In genomic region chr6:148999921-149000589, GRCh38 we compare ENCODE assay signal across 9 cellular contexts.
DNase-seq lines count a peak whose midpoint lies in the region; ATAC-seq and FAIRE-seq lines count a peak whose summit lies in the region.
"Had no signal": no experiment of that assay in that cellular context is flagged by ENCODE, and none has a peak within 500 bp of the region (broad histone marks: within the 10 kb centered on the region; RNA-seq: fewer than 3 reads in every experiment).

No MANE protein-coding gene starts in this region.

- H3K27me3 Mint-ChIP-seq in activated T-cell treated with anti-CD3 and anti-CD28 coated beads, Interleukin-2, amount 50 U/mL, for 72 hours (ENCODE audit: low read depth) = no peaks in the 10 kb centered on the region

- peaks cover 6% of the 10 kb centered on the region in 2 donors for H3K9me3 Mint-ChIP-seq in activated T-cell treated with anti-CD3 and anti-CD28 coated beads, Interleukin-2, amount 50 U/mL, for 72 hours

- peaks cover 10 to 12% of the 10 kb centered on the region in 2 donors for H3K36me3 Mint-ChIP-seq in activated T-cell treated with anti-CD3 and anti-CD28 coated beads, Interleukin-2, amount 50 U/mL, for 72 hours (ENCODE audit: insufficient read depth in 2 of 2)
- H3K36me3 Mint-ChIP-seq: CD4-positive, CD25-positive, alpha-beta regulatory T cell had no signal

- no peak for DNase-seq in activated T-cell treated with anti-CD3 and anti-CD28 coated beads, Interleukin-2, amount 50 U/mL, for 72 hours
- DNase-seq in activated T-cell treated with anti-CD3 and anti-CD28 coated beads for 4 hours (no peak), amniotic stem cell (lab: John Stamatoyannopoulos, UW) (peak; percentile 19), iris pigment epithelial cell (ENCODE audit: low read depth) (peak; percentile 88), urothelium cell line (ENCODE audit: low spot score) (peak; percentile 51), D341Med (ENCODE audit: low spot score) (no peak)
- DNase-seq: CD4-positive, CD25-positive, alpha-beta regulatory T cell had no signal

- H3K4me1 Mint-ChIP-seq in activated T-cell treated with anti-CD3 and anti-CD28 coated beads, Interleukin-2, amount 50 U/mL, for 72 hours (ENCODE audit: low read depth) = peaks cover 8% of the 10 kb centered on the region

- no peak for FAIRE-seq in urothelium cell line (lab: Jason Lieb, UNC)

- H3K27ac Mint-ChIP-seq in activated T-cell treated with anti-CD3 and anti-CD28 coated beads, Interleukin-2, amount 50 U/mL, for 72 hours = peak overlapping the region; percentile 72
- H3K27ac Mint-ChIP-seq: CD4-positive, CD25-positive, alpha-beta regulatory T cell had no signal

- no peak for ATAC-seq in activated T-cell treated with anti-CD3 and anti-CD28 coated beads, Interleukin-2, amount 50 U/mL, for 72 hours (replicated peaks in 1 of 2)
- ATAC-seq in GM21825 (IDR thresholded peaks at IDR 0.05; ENCODE audit: unreplicated experiment) (no peak), HG03378 (IDR thresholded peaks at IDR 0.05; ENCODE audit: unreplicated experiment) (no peak)

- peak overlapping the region in 1 of 2 donors; percentile 50 for H3K4me3 Mint-ChIP-seq in activated T-cell treated with anti-CD3 and anti-CD28 coated beads, Interleukin-2, amount 50 U/mL, for 72 hours
- H3K4me3 Mint-ChIP-seq: CD4-positive, CD25-positive, alpha-beta regulatory T cell had no signal

Comparison
In these comparisons a context has a peak if more than half of its experiments do, and no peak if none do; other contexts are left out.
1. DNase-seq: peak in amniotic stem cell (single experiment), iris pigment epithelial cell (single experiment) and urothelium cell line (single experiment); none in activated T-cell treated with anti-CD3 and anti-CD28 coated beads, Interleukin-2, amount 50 U/mL, for 72 hours (0 of 2), activated T-cell treated with anti-CD3 and anti-CD28 coated beads for 4 hours (single experiment) and D341Med (single experiment).